ENCODE assay signal across 9 cellular contexts in genomic region chr1:198620951-198621824, GRCh38. TPM values are rescaled to one million over a fixed set of nuclear protein-coding genes. Genes with fewer than 3 reads are reported as not detected.
A peak's percentile ranks its signal among the peaks of the same experiment; 100 is the strongest.
DNase-seq lines count a peak whose midpoint lies in the region; ATAC-seq and TF ChIP-seq lines count a peak whose summit lies in the region.
"Had no signal": no experiment of that assay in that cellular context is flagged by ENCODE, and none has a peak within 500 bp of the region (broad histone marks: within the 10 kb centered on the region; RNA-seq: fewer than 3 reads in every experiment).

No MANE protein-coding gene starts in this region.

- no peaks in the 10 kb centered on the region for H3K36me3 Mint-ChIP-seq in CD4-positive, CD25-positive, alpha-beta regulatory T cell
- H3K36me3 Mint-ChIP-seq in IgD-negative memory B cell = no peaks in the 10 kb centered on the region

- H3K27ac Mint-ChIP-seq in CD4-positive, CD25-positive, alpha-beta regulatory T cell = peak overlapping the region; percentile 86 to 98 (median 94)
- peak overlapping the region; percentile 81 to 99 (median 86) for H3K27ac Mint-ChIP-seq in IgD-negative memory B cell

- peak; percentile 57 to 90 (median 71) for DNase-seq in CD4-positive, CD25-positive, alpha-beta regulatory T cell
- peak in 2 of 3 experiments; percentile 41 to 52 for DNase-seq in activated CD8-positive, alpha-beta memory T cell treated with anti-CD3 and anti-CD28 coated beads for 48 hours (ENCODE audit: low read depth in 2 of 3, low spot score in 2 of 3)
- DNase-seq in lung (ENCODE audit: low spot score) (no peak), hippocampal formation (lab: John Stamatoyannopoulos, UW) (no peak), DMS53 treated with DMSO at 0.1 percent for 48 hours (lab: John Stamatoyannopoulos, UW; ENCODE audit: unreplicated experiment) (no peak), NCI-H345 treated with DMSO at 0.1 percent for 48 hours (lab: John Stamatoyannopoulos, UW; ENCODE audit: unreplicated experiment) (no peak)

- H3K4me1 Mint-ChIP-seq in CD4-positive, CD25-positive, alpha-beta regulatory T cell = peaks cover 45 to 91% (median 71%) of the 10 kb centered on the region in 4 donors
- peaks cover 44 to 62% (median 47%) of the 10 kb centered on the region in 3 donors for H3K4me1 Mint-ChIP-seq in IgD-negative memory B cell

- H3K36me3 ChIP-seq in CD4-positive, CD25-positive, alpha-beta regulatory T cell (ENCODE audit: control insufficient read depth, insufficient read depth, low read length) = no peaks in the 10 kb centered on the region
- no peaks in the 10 kb centered on the region for H3K36me3 ChIP-seq in lung (ENCODE audit: control insufficient read depth in 2 of 2, insufficient read depth in 2 of 2, low read length in 2 of 2)

- no peaks in the 10 kb centered on the region for H3K27me3 Mint-ChIP-seq in CD4-positive, CD25-positive, alpha-beta regulatory T cell
- no peaks in the 10 kb centered on the region for H3K27me3 Mint-ChIP-seq in IgD-negative memory B cell

- no peaks in the 10 kb centered on the region for H3K9me3 Mint-ChIP-seq in CD4-positive, CD25-positive, alpha-beta regulatory T cell
- peaks cover 0 to 2% (median 2%) of the 10 kb centered on the region in 3 donors for H3K9me3 Mint-ChIP-seq in IgD-negative memory B cell

- peak overlapping the region; percentile 65 to 89 (median 83) for H3K4me3 Mint-ChIP-seq in CD4-positive, CD25-positive, alpha-beta regulatory T cell
- H3K4me3 Mint-ChIP-seq in IgD-negative memory B cell = peak overlapping the region; percentile 70 to 94 (median 78)

- H3K9me3 ChIP-seq in CD4-positive, CD25-positive, alpha-beta regulatory T cell (ENCODE audit: control insufficient read depth in 2 of 2, low read length in 2 of 2) = no peaks in the 10 kb centered on the region
- H3K9me3 ChIP-seq in lung (ENCODE audit: control insufficient read depth in 2 of 2, insufficient read depth in 1 of 2, low read length in 1 of 2) = no peaks in the 10 kb centered on the region

- peaks cover 85% of the 10 kb centered on the region for H3K4me1 ChIP-seq in CD4-positive, CD25-positive, alpha-beta regulatory T cell (ENCODE audit: control insufficient read depth, insufficient read depth, low read length, poor library complexity, severe bottlenecking)
- H3K4me1 ChIP-seq in lung (ENCODE audit: control insufficient read depth in 2 of 2, insufficient read depth in 2 of 2, low read length in 2 of 2) = no peaks in the 10 kb centered on the region

- peak overlapping the region; percentile 93 for H3K27ac ChIP-seq in CD4-positive, CD25-positive, alpha-beta regulatory T cell (ENCODE audit: insufficient read depth, low read length, poor library complexity, severe bottlenecking)
- H3K27ac ChIP-seq in lung (ENCODE audit: low read depth in 1 of 2, low read length in 1 of 2) = peak overlapping the region in 1 of 2 donors; percentile 59

- WGBS in lung, 2 donors = 38 to 67% methylated on average over 10 of the region's 10 CpGs

- no peaks in the 10 kb centered on the region for H3K27me3 ChIP-seq in CD4-positive, CD25-positive, alpha-beta regulatory T cell (ENCODE audit: control insufficient read depth, insufficient read depth, low read length)
- no peaks in the 10 kb centered on the region for H3K27me3 ChIP-seq in lung (ENCODE audit: control insufficient read depth, insufficient read depth)

- peak overlapping the region; percentile 74 for H3K4me3 ChIP-seq in CD4-positive, CD25-positive, alpha-beta regulatory T cell (ENCODE audit: low read depth, low read length)
- H3K4me3 ChIP-seq in lung = no peak overlapping the region

- ATAC-seq in CD4-positive, CD25-positive, alpha-beta regulatory T cell (ENCODE audit: low read depth in 2 of 2) = peak; percentile 72
- ATAC-seq in GM21390 (IDR thresholded peaks at IDR 0.05; ENCODE audit: unreplicated experiment) (peak; percentile 74), lung (ENCODE audit: insufficient read depth, low FRiP score) (peak; percentile 20)

- no peak for TF ChIP-seq CTCF in lung (IDR thresholded peaks at IDR 0.05; ENCODE audit: control extremely low read depth, extremely low read depth)

RNA-seq across cellular contexts. Expression of gene PTPRC, which starts 17.7 kb away (rescaled TPM):
- total RNA-seq in CD4-positive, CD25-positive, alpha-beta regulatory T cell = 946 TPM
- 1,000 to 10,000 TPM; 1,055 to 1,099 (median 1,073) TPM for polyA plus RNA-seq in CD4-positive, CD25-positive, alpha-beta regulatory T cell
- 744 TPM for polyA plus RNA-seq in IgD-negative memory B cell
- 10 to 100 TPM; 82.9 to 89.3 TPM for total RNA-seq in lung
- polyA plus RNA-seq in lung = 100 to 1,000 TPM in 1 of 2 donors, 1 to 10 TPM in 1; 8.2 to 142 TPM
- total RNA-seq: Daoy had no signal

Comparison
In these comparisons a context has a peak if more than half of its experiments do, and no peak if none do; other contexts are left out.
1. ATAC-seq: peak in every context shown above with its lines; median percentile 74 in GM21390; 72 in CD4-positive, CD25-positive, alpha-beta regulatory T cell; 20 in lung.
2. DNase-seq: peak in CD4-positive, CD25-positive, alpha-beta regulatory T cell (3 of 3) and activated CD8-positive, alpha-beta memory T cell treated with anti-CD3 and anti-CD28 coated beads for 48 hours (2 of 3); none in lung (single experiment), hippocampal formation (0 of 2), DMS53 treated with DMSO at 0.1 percent for 48 hours (single experiment) and NCI-H345 treated with DMSO at 0.1 percent for 48 hours (single experiment).